ENCODE assay signal across 1 cellular context in genomic region chr3:45571969-45572368, GRCh38.
TF ChIP-seq lines count a peak whose summit lies in the region.

No MANE protein-coding gene starts in this region.

TF ChIP-seq in IMR-90, 13 proteins besides CTCF, POLR2A, EP300 and RAD21:
- no peak for TF ChIP-seq BHLHE40 (IDR thresholded peaks at IDR 0.05; ENCODE audit: low read depth, low read length)
- no peak for TF ChIP-seq FOS (IDR thresholded peaks at IDR 0.05; ENCODE audit: low read depth, low read length)
- TF ChIP-seq MAZ (IDR thresholded peaks at IDR 0.05; ENCODE audit: borderline replicate concordance, low read depth, low read length) = no peak
- TF ChIP-seq MXI1 (IDR thresholded peaks at IDR 0.05; ENCODE audit: borderline replicate concordance, low read depth, low read length) = no peak
- no peak for TF ChIP-seq NFE2L2 (IDR thresholded peaks at IDR 0.05; ENCODE audit: low read depth, low read length)
- no peak for TF ChIP-seq SMC3 (IDR thresholded peaks at IDR 0.05; ENCODE audit: low read depth, low read length)
- no peak for TF ChIP-seq MAFK (IDR thresholded peaks at IDR 0.05; ENCODE audit: low read depth, low read length)
- TF ChIP-seq USF2 (IDR thresholded peaks at IDR 0.05; ENCODE audit: low read depth, low read length) = no peak
TF ChIP-seq in IMR-90: peak in this region for 0.
